Comparison of ENCODE assay signal across 13 cellular contexts in the genomic region with DNA sequence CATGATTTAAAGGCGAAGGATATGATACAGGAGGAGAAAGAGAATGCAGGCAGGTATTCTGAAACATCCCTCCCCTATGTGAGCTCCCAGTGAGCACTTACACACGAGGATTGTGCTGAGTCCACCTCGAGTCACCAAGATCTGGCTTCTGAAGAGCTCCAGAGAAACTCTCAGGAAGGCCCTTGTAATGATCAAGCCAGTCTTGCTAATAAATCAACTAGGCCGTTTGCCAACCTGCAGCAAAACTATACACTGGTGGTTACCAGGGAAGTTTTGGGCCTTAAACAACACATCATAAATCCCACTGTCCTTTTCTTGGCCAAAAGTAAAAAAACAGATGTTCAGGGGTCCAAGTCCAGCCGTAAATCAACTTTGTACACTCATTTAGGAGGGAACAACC.
DNase-seq lines count a peak whose midpoint lies in the region; ATAC-seq and TF ChIP-seq lines count a peak whose summit lies in the region.
"Had no signal": no experiment of that assay in that cellular context is flagged by ENCODE, and none has a peak within 500 bp of the region (broad histone marks: within the 10 kb centered on the region; RNA-seq: fewer than 3 reads in every experiment).

No MANE protein-coding gene starts in this region.

- H3K36me3 Mint-ChIP-seq in activated T-cell treated with anti-CD3 and anti-CD28 coated beads, Interleukin-2, amount 50 U/mL, for 24 hours (ENCODE audit: low read depth): peaks cover 61% of the 10 kb centered on the region

- H3K4me3 Mint-ChIP-seq in activated T-cell treated with anti-CD3 and anti-CD28 coated beads, Interleukin-2, amount 50 U/mL, for 24 hours: no peak overlapping the region

- H3K27me3 Mint-ChIP-seq in activated T-cell treated with anti-CD3 and anti-CD28 coated beads, Interleukin-2, amount 50 U/mL, for 24 hours: no peaks in the 10 kb centered on the region

- H3K27ac ChIP-seq in sigmoid colon (peak overlapping the region in 3 of 4 donors; percentile 33 to 57 (median 57)), testis (no peak overlapping the region)
- H3K27ac ChIP-seq: SJCRH30, spleen, suprapubic skin had no signal

- H3K9me3 Mint-ChIP-seq in activated T-cell treated with anti-CD3 and anti-CD28 coated beads, Interleukin-2, amount 50 U/mL, for 24 hours: peaks cover 3% of the 10 kb centered on the region

- no peak for DNase-seq in activated T-cell treated with anti-CD3 and anti-CD28 coated beads, Interleukin-2, amount 50 U/mL, for 24 hours
- no peak for DNase-seq in activated T-cell treated with anti-CD3 and anti-CD28 coated beads, Interleukin-2, amount 50 U/mL, for 1 hour
- DNase-seq in NCI-H446 treated with DMSO at 0.1 percent for 48 hours (lab: John Stamatoyannopoulos, UW): peak; percentile 21
- peak; percentile 90 for DNase-seq in fibroblast of mammary gland (ENCODE audit: low read depth)
- no peak for DNase-seq in sigmoid colon
- no peak for DNase-seq in testis
- DNase-seq in globus pallidus (ENCODE audit: low spot score): no peak
- DNase-seq: MV-4-11, SJCRH30, spleen had no signal

- H3K27me3 ChIP-seq in sigmoid colon: no peaks in the 10 kb centered on the region
- no peaks in the 10 kb centered on the region for H3K27me3 ChIP-seq in testis
- H3K27me3 ChIP-seq: SJCRH30, spleen, suprapubic skin had no signal

- H3K4me3 ChIP-seq in fibroblast of mammary gland (ENCODE audit: control insufficient read depth, low read depth, low read length): no peak overlapping the region
- no peak overlapping the region for H3K4me3 ChIP-seq in sigmoid colon
- no peak overlapping the region for H3K4me3 ChIP-seq in testis
- H3K4me3 ChIP-seq: lung, SJCRH30, spleen, suprapubic skin had no signal

- peak overlapping the region; percentile 87 for H3K27ac Mint-ChIP-seq in activated T-cell treated with anti-CD3 and anti-CD28 coated beads, Interleukin-2, amount 50 U/mL, for 24 hours

- TF ChIP-seq POLR2A in sigmoid colon (IDR thresholded peaks at IDR 0.05): no peak
- TF ChIP-seq POLR2A in testis (IDR thresholded peaks at IDR 0.05): no peak

- H3K4me1 ChIP-seq in sigmoid colon (peaks cover 0 to 45% (median 34%) of the 10 kb centered on the region in 4 donors), testis (no peaks in the 10 kb centered on the region)
- H3K4me1 ChIP-seq: SJCRH30 had no signal

- intact Hi-C loops in sigmoid colon (cut with DNase I) (loop anchor here (5.0 kb wide), 1 partner anchor 81 kb away; the partner anchor contains the start of gene STXBP5), testis (cut with DNase I; ENCODE audit: low total_unique reads) (no loop called here)

- H3K36me3 ChIP-seq in sigmoid colon: peaks cover 0 to 22% (median 1%) of the 10 kb centered on the region in 4 donors
- no peaks in the 10 kb centered on the region for H3K36me3 ChIP-seq in testis (ENCODE audit: low read depth, missing control alignments)

- 18 to 40% methylated on average over 5 of the region's 5 CpGs for WGBS in sigmoid colon, 2 donors
- WGBS in testis, 2 donors: 66 to 67% methylated on average over 5 of the region's 5 CpGs

- H3K4me1 Mint-ChIP-seq in activated T-cell treated with anti-CD3 and anti-CD28 coated beads, Interleukin-2, amount 50 U/mL, for 24 hours (ENCODE audit: low read depth): peaks cover 60% of the 10 kb centered on the region

- no peak for TF ChIP-seq CTCF in fibroblast of mammary gland (conservative IDR thresholded peaks at IDR 0.05; ENCODE audit: control insufficient read depth, insufficient read depth, low read depth, low read length)
- no peak for TF ChIP-seq CTCF in sigmoid colon (IDR thresholded peaks at IDR 0.05)
- no peak for TF ChIP-seq CTCF in testis (IDR thresholded peaks at IDR 0.05)

- ATAC-seq in HG03139 (IDR thresholded peaks at IDR 0.05; ENCODE audit: unreplicated experiment): no peak

- H3K9me3 ChIP-seq in sigmoid colon: no peaks in the 10 kb centered on the region
- H3K9me3 ChIP-seq in testis: no peaks in the 10 kb centered on the region
- H3K9me3 ChIP-seq: SJCRH30, spleen, suprapubic skin had no signal

- no peak for TF ChIP-seq EP300 in sigmoid colon (IDR thresholded peaks at IDR 0.05)

Comparison
In these comparisons a context has a peak if more than half of its experiments do, and no peak if none do; other contexts are left out.
1. DNase-seq: peak in NCI-H446 treated with DMSO at 0.1 percent for 48 hours (single experiment) and fibroblast of mammary gland (single experiment); none in activated T-cell treated with anti-CD3 and anti-CD28 coated beads, Interleukin-2, amount 50 U/mL, for 24 hours (single experiment), activated T-cell treated with anti-CD3 and anti-CD28 coated beads, Interleukin-2, amount 50 U/mL, for 1 hour (single experiment), sigmoid colon (single experiment), testis (single experiment) and globus pallidus (single experiment).
2. H3K27ac ChIP-seq: peak in sigmoid colon (3 of 4); none in testis (0 of 2).